In genomic region chr5:66882592-66883227, GRCh38 we compare ENCODE assay signal across 14 cellular contexts.
DNase-seq lines count a peak whose midpoint lies in the region; ATAC-seq, FAIRE-seq and TF ChIP-seq lines count a peak whose summit lies in the region.
"Had no signal": no experiment of that assay in that cellular context is flagged by ENCODE, and none has a peak within 500 bp of the region (broad histone marks: within the 10 kb centered on the region; RNA-seq: fewer than 3 reads in every experiment).

No MANE protein-coding gene starts in this region.

- H3K4me3 ChIP-seq in kidney (ENCODE audit: low read length in 2 of 2) = no peak overlapping the region
- no peak overlapping the region for H3K4me3 ChIP-seq in OCI-LY7 (ENCODE audit: low read depth, low read length, poor library complexity, severe bottlenecking)
- H3K4me3 ChIP-seq: adrenal gland, BLaER1 had no signal

- H3K36me3 Mint-ChIP-seq in Calu3 (ENCODE audit: insufficient read depth, unreplicated experiment) = peaks cover 12% of the 10 kb centered on the region
- H3K36me3 Mint-ChIP-seq in activated T-helper 17 cell treated with anti-CD3 and anti-CD28 coated beads, Interleukin-2, amount 50 U/mL, for 72 hours (ENCODE audit: low read depth) = no peaks in the 10 kb centered on the region

- FAIRE-seq in H54 (lab: Jason Lieb, UNC) (peak; percentile 86), kidney (lab: Jason Lieb, UNC) (no peak), GM19239 (lab: Jason Lieb, UNC) (no peak)
- FAIRE-seq: H1 had no signal

- no peaks in the 10 kb centered on the region for H3K9me3 ChIP-seq in kidney (ENCODE audit: control insufficient read depth in 1 of 2, low read length in 2 of 2)
- no peaks in the 10 kb centered on the region for H3K9me3 ChIP-seq in OCI-LY7 (ENCODE audit: low read length)
- H3K9me3 ChIP-seq: adrenal gland, BLaER1 had no signal

- POLR2A ChIA-PET in OCI-LY7 (lab: Charles Lee) = interaction anchor here (0.5 to 0.7 kb wide), 4 partner anchors 9 to 948 kb away, joined by 3 to 6 read pairs (median 3); no protein-coding TSS in a partner anchor

- H3K9me2 ChIP-seq in OCI-LY7 (ENCODE audit: insufficient read depth, low read length) = no peaks in the 10 kb centered on the region

- H4K20me1 ChIP-seq in OCI-LY7 (ENCODE audit: insufficient read depth, low read length) = no peaks in the 10 kb centered on the region
- H4K20me1 ChIP-seq: BLaER1 had no signal

- H3K79me2 ChIP-seq in OCI-LY7 (ENCODE audit: insufficient read depth, low read depth, low read length) = no peaks in the 10 kb centered on the region

- no peaks in the 10 kb centered on the region for H3K36me3 ChIP-seq in kidney (ENCODE audit: control insufficient read depth in 1 of 2, insufficient read depth in 2 of 2, low read length in 2 of 2)
- H3K36me3 ChIP-seq in OCI-LY7 (ENCODE audit: insufficient read depth, low read length) = no peaks in the 10 kb centered on the region
- H3K36me3 ChIP-seq: adrenal gland, BLaER1 had no signal

- H3K4me1 Mint-ChIP-seq in Calu3 (ENCODE audit: low read depth, unreplicated experiment) = peaks cover 52% of the 10 kb centered on the region
- peaks cover 10% of the 10 kb centered on the region for H3K4me1 Mint-ChIP-seq in activated T-helper 17 cell treated with anti-CD3 and anti-CD28 coated beads, Interleukin-2, amount 50 U/mL, for 72 hours

- intact Hi-C loops in Calu3 (cut with micrococcal nuclease; ENCODE audit: unreplicated experiment) = no loop called here
- intact Hi-C loops in kidney (cut with DNase I) = no loop called here
- intact Hi-C loops in OCI-LY7 (cut with micrococcal nuclease; ENCODE audit: unreplicated experiment) = no loop called here

- H3K27ac Mint-ChIP-seq in Calu3 (ENCODE audit: unreplicated experiment) = peak overlapping the region; percentile 91
- peak overlapping the region; percentile 2 for H3K27ac Mint-ChIP-seq in activated T-helper 17 cell treated with anti-CD3 and anti-CD28 coated beads, Interleukin-2, amount 50 U/mL, for 72 hours
- H3K27ac Mint-ChIP-seq: progenitor cell of endocrine pancreas had no signal

- no peak for TF ChIP-seq POLR2A in H54 (IDR thresholded peaks at IDR 0.05; ENCODE audit: low read depth, low read length)

- TF ChIP-seq CTCF in Calu3 (IDR thresholded peaks at IDR 0.05; ENCODE audit: unreplicated experiment) = no peak
- TF ChIP-seq CTCF in kidney (IDR thresholded peaks at IDR 0.05; ENCODE audit: borderline replicate concordance, extremely low read depth, insufficient read depth) = no peak
- TF ChIP-seq CTCF in OCI-LY7 (conservative IDR thresholded peaks at IDR 0.05; ENCODE audit: low read length) = no peak

- BruUV-seq in Calu3 (replicated peaks; lab: Mats Ljungman, UMichigan) (no TSS peak), OCI-LY7 (replicated peaks; lab: Mats Ljungman, UMichigan) (no TSS peak)

- peak; percentile 100 for ATAC-seq in activated T-helper 17 cell treated with anti-CD3 and anti-CD28 coated beads, Interleukin-2, amount 50 U/mL, for 72 hours (replicated peaks)
- no peak for ATAC-seq in GM18873 (IDR thresholded peaks at IDR 0.05; ENCODE audit: low FRiP score, unreplicated experiment)
- ATAC-seq: left colon had no signal

- peaks cover 2 to 4% of the 10 kb centered on the region in 2 donors for H3K4me1 ChIP-seq in kidney (ENCODE audit: control insufficient read depth in 1 of 2, insufficient read depth in 1 of 2, low read depth in 1 of 2, low read length in 2 of 2)
- H3K4me1 ChIP-seq in OCI-LY7 (ENCODE audit: insufficient read depth, low read length, poor library complexity, severe bottlenecking) = no peaks in the 10 kb centered on the region
- H3K4me1 ChIP-seq: BLaER1 had no signal

- CTCF ChIA-PET in Calu3 (lab: Charles Lee) = no interaction called here
- CTCF ChIA-PET in OCI-LY7 (lab: Charles Lee; ENCODE audit: unreplicated experiment) = no interaction called here

- no peak overlapping the region for H3K4me2 ChIP-seq in OCI-LY7 (ENCODE audit: low read length)
- H3K4me2 ChIP-seq: BLaER1 had no signal

- no peak overlapping the region for H3K9ac ChIP-seq in kidney (ENCODE audit: low read length in 2 of 2)
- H3K9ac ChIP-seq: BLaER1 had no signal

- H2AFZ ChIP-seq in OCI-LY7 (ENCODE audit: low read length) = no peak overlapping the region

- H3K9me3 Mint-ChIP-seq in Calu3 (ENCODE audit: low read depth, unreplicated experiment) = no peaks in the 10 kb centered on the region
- no peaks in the 10 kb centered on the region for H3K9me3 Mint-ChIP-seq in activated T-helper 17 cell treated with anti-CD3 and anti-CD28 coated beads, Interleukin-2, amount 50 U/mL, for 72 hours

- H3K27ac ChIP-seq in kidney (ENCODE audit: low read depth in 2 of 2, low read length in 2 of 2) = peak overlapping the region; percentile 7 to 42
- no peak overlapping the region for H3K27ac ChIP-seq in OCI-LY7 (ENCODE audit: low read depth, low read length, poor library complexity, severe bottlenecking)
- H3K27ac ChIP-seq: BLaER1 had no signal

- DNase-seq in Calu3 (peak; percentile 20), H54 (ENCODE audit: insufficient read length, low spot score) (peak; percentile 2), kidney (no peak), cortex of kidney (lab: John Stamatoyannopoulos, UW) (no peak), OCI-LY7 (ENCODE audit: low spot score) (no peak), GM19239 (ENCODE audit: insufficient read length, low spot score) (no peak)
- DNase-seq: left colon, NCI-H2029 treated with DMSO at 0.1 percent for 48 hours had no signal

- no peaks in the 10 kb centered on the region for H3K27me3 Mint-ChIP-seq in Calu3 (ENCODE audit: unreplicated experiment)
- peaks cover 8% of the 10 kb centered on the region for H3K27me3 Mint-ChIP-seq in activated T-helper 17 cell treated with anti-CD3 and anti-CD28 coated beads, Interleukin-2, amount 50 U/mL, for 72 hours
- H3K27me3 Mint-ChIP-seq: progenitor cell of endocrine pancreas had no signal

- H3K4me3 Mint-ChIP-seq in Calu3 (ENCODE audit: low read depth, unreplicated experiment) = peak overlapping the region; percentile 8
- no peak overlapping the region for H3K4me3 Mint-ChIP-seq in activated T-helper 17 cell treated with anti-CD3 and anti-CD28 coated beads, Interleukin-2, amount 50 U/mL, for 72 hours

Comparison
In these comparisons a context has a peak if more than half of its experiments do, and no peak if none do; other contexts are left out.
1. DNase-seq: peak in Calu3 (single experiment) and H54 (single experiment); none in kidney (single experiment), cortex of kidney (single experiment), OCI-LY7 (single experiment) and GM19239 (single experiment).